Comparison of ENCODE assay signal across 8 cellular contexts in genomic region chr16:3612510-3613466, GRCh38. TPM values are rescaled to one million over a fixed set of nuclear protein-coding genes. Genes with fewer than 3 reads are reported as not detected.
DNase-seq lines count a peak whose midpoint lies in the region; ATAC-seq, FAIRE-seq and TF ChIP-seq lines count a peak whose summit lies in the region.

No MANE protein-coding gene starts in this region.

- H3K9ac ChIP-seq in HUES48 (ENCODE audit: low read depth, low read length) (no peak overlapping the region; the same call in 1 of the 2 replicates), K562 (ENCODE audit: insufficient read depth in 1 of 2, low read depth in 2 of 2, low read length in 2 of 2) (peak overlapping the region; percentile 85 to 95)

- H3K4me3 ChIP-seq in AG04449 (ENCODE audit: low read depth, low read length) (peak overlapping the region; percentile 96), HUES48 (ENCODE audit: low read depth, low read length) (peak overlapping the region; percentile 95), K562 (peak overlapping the region; percentile 96), mononuclear cell (ENCODE audit: low read length) (peak overlapping the region; percentile 70)

- H3K36me3 ChIP-seq in HUES48 (ENCODE audit: control insufficient read depth, insufficient read depth, low read length), result peaks cover 9% of the 10 kb centered on the region; the same call in 1 of the 2 replicates
- H3K36me3 ChIP-seq in K562 (ENCODE audit: control insufficient read depth, insufficient read depth, low read length), result peaks cover 10% of the 10 kb centered on the region; the same call in 2 of the 3 replicates

- H3K27me3 ChIP-seq in HUES48 (ENCODE audit: control insufficient read depth, insufficient read depth, low read length) (no peaks in the 10 kb centered on the region), K562 (ENCODE audit: control insufficient read depth in 2 of 2, insufficient read depth in 2 of 2, low read length in 2 of 2) (no peaks in the 10 kb centered on the region), mononuclear cell (ENCODE audit: insufficient read depth, low read length) (no peaks in the 10 kb centered on the region)

- peak overlapping the region; percentile 25; the same call in 1 of the 2 replicates for H2AFZ ChIP-seq in K562 (ENCODE audit: low read depth, low read length)

- in situ Hi-C loops in K562 (cut with MboI), result no loop called here
- in situ Hi-C loops in G401 (cut with HindIII; ENCODE audit: low sequenced_read_pairs), result no loop called here

- CTCF ChIA-PET in AG04449 (lab: Yijun Ruan, JAX) (interaction anchor here (1.3 kb wide), 1 partner anchor 78 kb away, joined by 3 read pairs; no protein-coding TSS in a partner anchor), K562 (lab: Yijun Ruan, JAX; ENCODE audit: low intra/inter-chr PET ratio) (no interaction called here)

- POLR2A ChIA-PET in AG04449 (lab: Yijun Ruan, JAX) (no interaction called here), K562 (lab: Yijun Ruan, JAX) (interaction anchor here (0.7 kb wide), 1 partner anchor 291 kb away, joined by 3 read pairs; no protein-coding TSS in a partner anchor)

- H3K4me1 ChIP-seq in HUES48 (ENCODE audit: control insufficient read depth, insufficient read depth, low read length) (peaks cover 11% of the 10 kb centered on the region), K562 (replicated peaks in 1 of 2; ENCODE audit: control insufficient read depth in 2 of 2, insufficient read depth in 2 of 2, low read length in 2 of 2) (peaks cover 21 to 28% of the 10 kb centered on the region in 2 experiments; a peak in 4 of 5 replicates), mononuclear cell (ENCODE audit: insufficient read depth, low read length) (peaks cover 41% of the 10 kb centered on the region)

- peak overlapping the region; percentile 89 for H3K4me2 ChIP-seq in K562 (ENCODE audit: insufficient read depth, low read length)

- ATAC-seq in K562 (peak; percentile 8), GM21619 (IDR thresholded peaks at IDR 0.05; ENCODE audit: unreplicated experiment) (no peak)

- 3% methylated on average over 28 of the region's 34 CpGs for WGBS in K562 (ENCODE audit: insufficient coverage, low coverage, missing lambda C conversion rate)

- no peaks in the 10 kb centered on the region for H4K20me1 ChIP-seq in K562 (replicated peaks; ENCODE audit: control insufficient read depth, insufficient read depth, low read length)

- no peak overlapping the region for H3K27ac ChIP-seq in HUES48 (ENCODE audit: low read depth, low read length)
- H3K27ac ChIP-seq in K562 (ENCODE audit: extremely low read depth, low read depth, low read length), result peak overlapping the region; percentile 84

- H3K79me2 ChIP-seq in K562 (ENCODE audit: control insufficient read depth, insufficient read depth, low read length), result peaks cover 60% of the 10 kb centered on the region

- H3K9me1 ChIP-seq in K562 (ENCODE audit: control insufficient read depth, insufficient read depth, low read length), result no peaks in the 10 kb centered on the region

- no peak for TF ChIP-seq RAD21 in K562 (CRISPR knock-in tag; conservative IDR thresholded peaks at IDR 0.05 in 1 of 2, IDR thresholded peaks at IDR 0.05 in 1 of 2)

- FAIRE-seq in K562 (lab: Jason Lieb, UNC), result peak; percentile 55

- H3K9me3 ChIP-seq in HUES48 (ENCODE audit: control insufficient read depth, insufficient read depth, low read length), result no peaks in the 10 kb centered on the region
- H3K9me3 ChIP-seq in K562 (replicated peaks; ENCODE audit: control insufficient read depth, insufficient read depth, low read depth, low read length), result no peaks in the 10 kb centered on the region
- no peaks in the 10 kb centered on the region for H3K9me3 ChIP-seq in mononuclear cell (ENCODE audit: low read depth, low read length)

- no TSS peak for BruUV-seq in K562 (replicated peaks; lab: Mats Ljungman, UMichigan)

- no peak for TF ChIP-seq CTCF in AG04449 (IDR thresholded peaks at IDR 0.05; ENCODE audit: insufficient read depth, low read length, missing control alignments)
- TF ChIP-seq CTCF in K562 (IDR thresholded peaks at IDR 0.05 in 2 of 3, conservative IDR thresholded peaks at IDR 0.05 in 1 of 3; ENCODE audit: insufficient read depth in 2 of 3, low read depth in 1 of 3, low read length in 3 of 3), result no peak

- TF ChIP-seq POLR2A in K562 (conservative IDR thresholded peaks at IDR 0.05), result no peak

- intact Hi-C loops in K562 (cut with micrococcal nuclease), result no loop called here

- DNase-seq in AG04449 (ENCODE audit: low read depth, low spot score) (no peak), K562 (ENCODE audit: extremely low read depth in 1 of 4, low spot score in 3 of 4) (peak in 2 of 4 experiments; percentile 9 to 47), G401 (ENCODE audit: low spot score) (no peak), retina (no peak), HT-29 (ENCODE audit: low spot score) (no peak)

- no peak for TF ChIP-seq EP300 in K562 (IDR thresholded peaks at IDR 0.05; ENCODE audit: low read length)

RNA-seq across cellular contexts. Expression of gene SLX4, which starts 1.4 kb away (rescaled TPM):
- total RNA-seq in K562 (2011; cell fraction: chromatin; rRNA removed; ENCODE audit: low replicate concordance), result 42.3 and 52.6 TPM in 2 replicates
- 26.5 and 28.5 TPM in 2 replicates for total RNA-seq in K562 (2011; cell fraction: nucleolus; rRNA removed)
- total RNA-seq in K562 (2011; cell fraction: nucleoplasm; rRNA removed), result 31.7 and 33.4 TPM in 2 replicates
- total RNA-seq in K562 (2014; rRNA removed), result 3.8 and 4.1 TPM in 2 replicates
- 3.2 and 3.5 TPM in 2 replicates for total RNA-seq in K562 (2014; rRNA removed; fragmentation: Illumina TruSeq; extraction: Trizol)
- 3.7 and 4.2 TPM in 2 replicates for total RNA-seq in K562 (2015; rRNA removed; fragmentation: Illumina TruSeq; extraction: Trizol)
- total RNA-seq in K562 (2021), result 6.7 and 7.9 TPM in 2 replicates
- 2.7 and 3.0 TPM in 2 replicates for polyA plus RNA-seq in K562 (2011; rRNA removed)
- 1.8 and 2.5 TPM in 2 replicates for polyA plus RNA-seq in K562 (2011; cell fraction: cytosol; rRNA removed)
- 7.4 and 14.9 TPM in 2 replicates for polyA plus RNA-seq in K562 (2011; cell fraction: nucleus; rRNA removed)
- 3.5 and 3.9 TPM in 2 replicates for polyA plus RNA-seq in K562 (2012)
- polyA plus RNA-seq in K562 (2014; fragmentation: Illumina TruSeq; extraction: Trizol), result 4.8 and 6.1 TPM in 2 replicates
- under 1 TPM; 0.29 to 0.45 TPM for polyA plus RNA-seq in K562 (2014; fragmentation: Nextera tagmentation; extraction: Ambion mirVana)
- polyA plus RNA-seq in K562 (2014; rRNA removed), result 4.0 and 4.3 TPM in 2 replicates
- polyA minus RNA-seq in K562 (2011; rRNA and poly(A)+ RNA removed), result 6.1 and 6.6 TPM in 2 replicates
- 3.5 and 4.3 TPM in 2 replicates for polyA minus RNA-seq in K562 (2011; cell fraction: cytosol; rRNA and poly(A)+ RNA removed)
- polyA minus RNA-seq in K562 (2011; cell fraction: nucleus; rRNA and poly(A)+ RNA removed), result 5.8 and 8.0 TPM in 2 replicates
- total RNA-seq in mononuclear cell, result 2.5 TPM
- total RNA-seq in G401 (2014; rRNA removed; shearing (Covaris generic)), result 4.8 and 5.9 TPM in 2 replicates
- total RNA-seq in HT-29 (2014; rRNA removed; shearing (Covaris generic)), result 6.1 and 6.4 TPM in 2 replicates

RNA-seq across cellular contexts. Expression of gene NLRC3, which starts 35.6 kb away (rescaled TPM):
- 0.07 TPM in 1 of 2 replicates, not detected in the other for total RNA-seq in K562 (2011; cell fraction: chromatin; rRNA removed; ENCODE audit: low replicate concordance)
- under 0.01 TPM in 1 of 2 replicates, not detected in the other for total RNA-seq in K562 (2011; cell fraction: nucleolus; rRNA removed)
- total RNA-seq in K562 (2011; cell fraction: nucleoplasm; rRNA removed), result not detected in 2 replicates
- total RNA-seq in K562 (2014; rRNA removed) (not detected in 2 replicates), K562 (2014; rRNA removed; fragmentation: Illumina TruSeq; extraction: Trizol) (not detected in 2 replicates), K562 (2015; rRNA removed; fragmentation: Illumina TruSeq; extraction: Trizol) (not detected in 2 replicates), K562 (2021) (0.13 and 0.22 TPM in 2 replicates), mononuclear cell (25.1 TPM)
- polyA plus RNA-seq in K562 (2011; rRNA removed) (0.03 TPM in 1 of 2 replicates, not detected in the other), K562 (2014; fragmentation: Illumina TruSeq; extraction: Trizol) (not detected in 2 replicates), K562 (2014; fragmentation: Nextera tagmentation; extraction: Ambion mirVana) (under 1 TPM; 0.03 to 0.04 TPM), K562 (2014; rRNA removed) (0.03 TPM in 1 of 2 replicates, not detected in the other)
- polyA plus RNA-seq in K562 (2011; cell fraction: cytosol; rRNA removed), result 0.03 TPM in 1 of 2 replicates, not detected in the other
- 0.09 TPM in 1 of 2 replicates, not detected in the other for polyA plus RNA-seq in K562 (2011; cell fraction: nucleus; rRNA removed)
- polyA plus RNA-seq in K562 (2012), result 0.08 and 0.10 TPM in 2 replicates
- polyA minus RNA-seq in K562 (2011; rRNA and poly(A)+ RNA removed), result not detected in 2 replicates
- polyA minus RNA-seq in K562 (2011; cell fraction: cytosol; rRNA and poly(A)+ RNA removed), result not detected in 2 replicates
- polyA minus RNA-seq in K562 (2011; cell fraction: nucleus; rRNA and poly(A)+ RNA removed), result under 0.01 TPM in 2 replicates
- total RNA-seq in G401 (2014; rRNA removed; shearing (Covaris generic)), result 0.12 TPM in 1 of 2 replicates, not detected in the other
- total RNA-seq in HT-29 (2014; rRNA removed; shearing (Covaris generic)), result not detected in 2 replicates

RNA-seq across cellular contexts. Expression of gene DNASE1, which starts 41.7 kb away (rescaled TPM):
- 38.8 and 64.6 TPM in 2 replicates for total RNA-seq in K562 (2011; cell fraction: chromatin; rRNA removed; ENCODE audit: low replicate concordance)
- total RNA-seq in K562 (2011; cell fraction: nucleolus; rRNA removed), result 36.6 and 45.7 TPM in 2 replicates
- 34.1 and 38.1 TPM in 2 replicates for total RNA-seq in K562 (2011; cell fraction: nucleoplasm; rRNA removed)
- total RNA-seq in K562 (2014; rRNA removed), result 5.9 and 7.2 TPM in 2 replicates
- 3.3 and 3.8 TPM in 2 replicates for total RNA-seq in K562 (2014; rRNA removed; fragmentation: Illumina TruSeq; extraction: Trizol)
- 5.6 and 5.9 TPM in 2 replicates for total RNA-seq in K562 (2015; rRNA removed; fragmentation: Illumina TruSeq; extraction: Trizol)
- 5.5 and 7.0 TPM in 2 replicates for total RNA-seq in K562 (2021)
- 10.1 and 10.3 TPM in 2 replicates for polyA plus RNA-seq in K562 (2011; rRNA removed)
- 12.0 and 18.4 TPM in 2 replicates for polyA plus RNA-seq in K562 (2011; cell fraction: cytosol; rRNA removed)
- polyA plus RNA-seq in K562 (2011; cell fraction: nucleus; rRNA removed), result 18.7 and 38.3 TPM in 2 replicates
- polyA plus RNA-seq in K562 (2012), result 11.9 and 26.5 TPM in 2 replicates
- polyA plus RNA-seq in K562 (2014; fragmentation: Illumina TruSeq; extraction: Trizol), result 6.8 and 7.6 TPM in 2 replicates
- under 1 TPM; 0.53 to 0.84 TPM for polyA plus RNA-seq in K562 (2014; fragmentation: Nextera tagmentation; extraction: Ambion mirVana)
- polyA plus RNA-seq in K562 (2014; rRNA removed), result 7.2 and 9.4 TPM in 2 replicates
- polyA minus RNA-seq in K562 (2011; rRNA and poly(A)+ RNA removed), result 13.1 and 18.6 TPM in 2 replicates
- polyA minus RNA-seq in K562 (2011; cell fraction: cytosol; rRNA and poly(A)+ RNA removed), result 7.3 and 9.2 TPM in 2 replicates
- 12.4 and 12.6 TPM in 2 replicates for polyA minus RNA-seq in K562 (2011; cell fraction: nucleus; rRNA and poly(A)+ RNA removed)
- total RNA-seq in mononuclear cell, result 5.7 TPM
- 9.4 and 15.4 TPM in 2 replicates for total RNA-seq in G401 (2014; rRNA removed; shearing (Covaris generic))
- 27.1 and 46.6 TPM in 2 replicates for total RNA-seq in HT-29 (2014; rRNA removed; shearing (Covaris generic))

Comparison
In these comparisons a context has a peak if more than half of its experiments do, and no peak if none do; other contexts are left out.
1. RNA of gene NLRC3, which starts 35.6 kb away (total RNA-seq): 25.1 TPM in mononuclear cell (single experiment); under 0.01 to 0.22 TPM in K562, 0.12 TPM in G401 and not detected in HT-29; every median in the first group is over 10 times any median in the second.
2. Peak in every context shown above with its lines, with median percentiles within 50 percentile points of each other: H3K4me3 ChIP-seq.